Comparison of ENCODE assay signal across 12 cellular contexts in the genomic region with DNA sequence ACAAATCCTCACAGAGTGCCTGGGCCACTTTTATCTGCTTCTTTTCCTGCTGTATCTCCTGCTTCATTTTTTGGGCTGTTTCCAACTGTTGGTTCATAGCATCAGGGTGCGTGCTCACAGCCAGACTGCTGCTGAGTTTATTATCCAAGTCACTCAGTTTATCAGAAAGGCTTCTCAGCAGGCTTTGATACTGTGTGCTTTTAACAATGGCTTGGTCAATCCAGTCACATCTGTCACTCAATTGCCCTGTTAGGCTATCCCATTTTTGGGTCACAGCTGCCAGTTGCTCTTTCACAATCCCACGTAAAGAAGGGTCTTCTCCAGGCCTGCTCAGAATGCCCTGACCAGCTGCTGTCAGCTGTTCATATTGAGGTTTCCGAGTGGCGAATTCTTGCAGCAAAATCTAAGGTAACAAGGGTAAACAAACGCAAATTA.
A peak's percentile ranks its signal among the peaks of the same experiment; 100 is the strongest.
DNase-seq lines count a peak whose midpoint lies in the region; ATAC-seq and TF ChIP-seq lines count a peak whose summit lies in the region.
"Had no signal": no experiment of that assay in that cellular context is flagged by ENCODE, and none has a peak within 500 bp of the region (broad histone marks: within the 10 kb centered on the region; RNA-seq: fewer than 3 reads in every experiment).

No MANE protein-coding gene starts in this region.

- no peak for ATAC-seq in HG03280 (IDR thresholded peaks at IDR 0.05; ENCODE audit: unreplicated experiment)

- CTCF ChIA-PET in HEK293 (lab: Yijun Ruan, JAX), result no interaction called here

- DNase-seq in NCI-H82 treated with DMSO at 0.1 percent for 48 hours (lab: John Stamatoyannopoulos, UW; ENCODE audit: unreplicated experiment) (peak; percentile 65), fibroblast of villous mesenchyme (ENCODE audit: low read depth) (peak; percentile 81), NCI-H2029 (lab: John Stamatoyannopoulos, UW) (no peak)
- no peak for DNase-seq in activated naive CD8-positive, alpha-beta T cell treated with anti-CD3 and anti-CD28 coated beads for 36 hours
- DNase-seq: activated CD4-positive, alpha-beta T cell treated with anti-CD3 and anti-CD28 coated beads, Interleukin-2, amount 10 ng/mL, durations not matched to agents 24 days and 14 days; activated naive CD4-positive, alpha-beta T cell treated with Interleukin-2 at 50 U/mL for 16 hours; effector CD8-positive, alpha-beta T cell had no signal

- H3K9me3 Mint-ChIP-seq in activated naive CD8-positive, alpha-beta T cell treated with anti-CD3 and anti-CD28 coated beads for 36 hours, result no peaks in the 10 kb centered on the region
- H3K9me3 Mint-ChIP-seq: activated CD4-positive, alpha-beta T cell treated with anti-CD3 and anti-CD28 coated beads, Interleukin-2, amount 10 ng/mL, durations not matched to agents 24 days and 14 days had no signal

- H3K27ac ChIP-seq in HEK293 (ENCODE audit: extremely low read depth, low read depth, low read length) (no peak overlapping the region), rectal smooth muscle tissue (ENCODE audit: low read depth, low read length) (peak overlapping the region; percentile 0)
- H3K27ac ChIP-seq: neutrophil, SK-N-MC had no signal

- peaks cover 0 to 3% of the 10 kb centered on the region in 2 experiments; a peak in 2 of 3 replicates for H3K36me3 ChIP-seq in HEK293 (ENCODE audit: control insufficient read depth in 2 of 2, insufficient read depth in 1 of 2, low read length in 2 of 2)
- peaks cover 2% of the 10 kb centered on the region for H3K36me3 ChIP-seq in rectal smooth muscle tissue (ENCODE audit: control insufficient read depth, insufficient read depth, low read length)
- H3K36me3 ChIP-seq: neutrophil had no signal

- no peaks in the 10 kb centered on the region for H3K36me3 Mint-ChIP-seq in activated naive CD8-positive, alpha-beta T cell treated with anti-CD3 and anti-CD28 coated beads for 36 hours

- H3K4me3 ChIP-seq in HEK293 (ENCODE audit: low read depth, low read length) (no peak overlapping the region), fibroblast of villous mesenchyme (ENCODE audit: low read depth, low read length) (no peak overlapping the region), rectal smooth muscle tissue (ENCODE audit: low read length) (no peak overlapping the region)
- H3K4me3 ChIP-seq: SK-N-MC had no signal

- no peak for TF ChIP-seq CTCF in HEK293 (tag by site-specific recombination; IDR thresholded peaks at IDR 0.05)
- no peak for TF ChIP-seq CTCF in fibroblast of villous mesenchyme (IDR thresholded peaks at IDR 0.05; ENCODE audit: insufficient read depth, low read depth, low read length)

- H3K4me3 Mint-ChIP-seq in activated naive CD8-positive, alpha-beta T cell treated with anti-CD3 and anti-CD28 coated beads for 36 hours, result no peak overlapping the region
- H3K4me3 Mint-ChIP-seq: activated CD4-positive, alpha-beta T cell treated with anti-CD3 and anti-CD28 coated beads, Interleukin-2, amount 10 ng/mL, durations not matched to agents 24 days and 14 days had no signal

- H3K9ac ChIP-seq in rectal smooth muscle tissue (ENCODE audit: low read length), result no peak overlapping the region

- H3K4me1 Mint-ChIP-seq in activated naive CD8-positive, alpha-beta T cell treated with anti-CD3 and anti-CD28 coated beads for 36 hours, result peaks cover under 1% of the 10 kb centered on the region
- H3K4me1 Mint-ChIP-seq: activated CD4-positive, alpha-beta T cell treated with anti-CD3 and anti-CD28 coated beads, Interleukin-2, amount 10 ng/mL, durations not matched to agents 24 days and 14 days had no signal

- no peaks in the 10 kb centered on the region for H3K27me3 ChIP-seq in rectal smooth muscle tissue (ENCODE audit: control insufficient read depth, insufficient read depth, low read length)
- H3K27me3 ChIP-seq: neutrophil had no signal

- no peaks in the 10 kb centered on the region for H3K9me3 ChIP-seq in HEK293 (ENCODE audit: control insufficient read depth, insufficient read depth, low read depth, low read length)
- H3K9me3 ChIP-seq: neutrophil had no signal

- no peaks in the 10 kb centered on the region for H3K27me3 Mint-ChIP-seq in activated naive CD8-positive, alpha-beta T cell treated with anti-CD3 and anti-CD28 coated beads for 36 hours

- POLR2A ChIA-PET in HEK293 (lab: Yijun Ruan, JAX), result no interaction called here

- H3K4me1 ChIP-seq in HEK293 (ENCODE audit: control insufficient read depth, insufficient read depth, low read length) (peaks cover 55% of the 10 kb centered on the region), rectal smooth muscle tissue (ENCODE audit: control insufficient read depth, insufficient read depth, low read length) (peaks cover 16% of the 10 kb centered on the region)

- no peak overlapping the region for H3K27ac Mint-ChIP-seq in activated naive CD8-positive, alpha-beta T cell treated with anti-CD3 and anti-CD28 coated beads for 36 hours
- H3K27ac Mint-ChIP-seq: activated CD4-positive, alpha-beta T cell treated with anti-CD3 and anti-CD28 coated beads, Interleukin-2, amount 10 ng/mL, durations not matched to agents 24 days and 14 days had no signal

TF ChIP-seq in HEK293, 187 proteins besides CTCF, POLR2A, EP300 and RAD21 (continues in another document):
- TF ChIP-seq ZNF558 (tag by site-specific recombination; IDR thresholded peaks at IDR 0.05) (no peak), KLF10 (tag by site-specific recombination; IDR thresholded peaks at IDR 0.05) (no peak), GLIS1 (tag by site-specific recombination; IDR thresholded peaks at IDR 0.05) (no peak), ZNF529 (tag by site-specific recombination; IDR thresholded peaks at IDR 0.05; ENCODE audit: insufficient replicate concordance) (no peak), ZNF530 (tag by site-specific recombination; IDR thresholded peaks at IDR 0.05; ENCODE audit: low read depth) (no peak), GLI2 (tag by site-specific recombination; IDR thresholded peaks at IDR 0.05; ENCODE audit: borderline replicate concordance, low read depth) (no peak), ZNF2 (tag by site-specific recombination; IDR thresholded peaks at IDR 0.05) (peak; percentile 50; the same call in 1 of the 2 replicates), ZNF76 (tag by site-specific recombination; IDR thresholded peaks at IDR 0.05; ENCODE audit: borderline replicate concordance, low read depth) (no peak), ZNF121 (tag by site-specific recombination; IDR thresholded peaks at IDR 0.05) (no peak)
- TF ChIP-seq, protein P1, sequence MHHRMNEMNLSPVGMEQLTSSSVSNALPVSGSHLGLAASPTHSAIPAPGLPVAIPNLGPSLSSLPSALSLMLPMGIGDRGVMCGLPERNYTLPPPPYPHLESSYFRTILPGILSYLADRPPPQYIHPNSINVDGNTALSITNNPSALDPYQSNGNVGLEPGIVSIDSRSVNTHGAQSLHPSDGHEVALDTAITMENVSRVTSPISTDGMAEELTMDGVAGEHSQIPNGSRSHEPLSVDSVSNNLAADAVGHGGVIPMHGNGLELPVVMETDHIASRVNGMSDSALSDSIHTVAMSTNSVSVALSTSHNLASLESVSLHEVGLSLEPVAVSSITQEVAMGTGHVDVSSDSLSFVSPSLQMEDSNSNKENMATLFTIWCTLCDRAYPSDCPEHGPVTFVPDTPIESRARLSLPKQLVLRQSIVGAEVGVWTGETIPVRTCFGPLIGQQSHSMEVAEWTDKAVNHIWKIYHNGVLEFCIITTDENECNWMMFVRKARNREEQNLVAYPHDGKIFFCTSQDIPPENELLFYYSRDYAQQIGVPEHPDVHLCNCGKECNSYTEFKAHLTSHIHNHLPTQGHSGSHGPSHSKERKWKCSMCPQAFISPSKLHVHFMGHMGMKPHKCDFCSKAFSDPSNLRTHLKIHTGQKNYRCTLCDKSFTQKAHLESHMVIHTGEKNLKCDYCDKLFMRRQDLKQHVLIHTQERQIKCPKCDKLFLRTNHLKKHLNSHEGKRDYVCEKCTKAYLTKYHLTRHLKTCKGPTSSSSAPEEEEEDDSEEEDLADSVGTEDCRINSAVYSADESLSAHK (tag by site-specific recombination; IDR thresholded peaks at IDR 0.05), result peak; percentile 80
- TF ChIP-seq, protein P2, sequence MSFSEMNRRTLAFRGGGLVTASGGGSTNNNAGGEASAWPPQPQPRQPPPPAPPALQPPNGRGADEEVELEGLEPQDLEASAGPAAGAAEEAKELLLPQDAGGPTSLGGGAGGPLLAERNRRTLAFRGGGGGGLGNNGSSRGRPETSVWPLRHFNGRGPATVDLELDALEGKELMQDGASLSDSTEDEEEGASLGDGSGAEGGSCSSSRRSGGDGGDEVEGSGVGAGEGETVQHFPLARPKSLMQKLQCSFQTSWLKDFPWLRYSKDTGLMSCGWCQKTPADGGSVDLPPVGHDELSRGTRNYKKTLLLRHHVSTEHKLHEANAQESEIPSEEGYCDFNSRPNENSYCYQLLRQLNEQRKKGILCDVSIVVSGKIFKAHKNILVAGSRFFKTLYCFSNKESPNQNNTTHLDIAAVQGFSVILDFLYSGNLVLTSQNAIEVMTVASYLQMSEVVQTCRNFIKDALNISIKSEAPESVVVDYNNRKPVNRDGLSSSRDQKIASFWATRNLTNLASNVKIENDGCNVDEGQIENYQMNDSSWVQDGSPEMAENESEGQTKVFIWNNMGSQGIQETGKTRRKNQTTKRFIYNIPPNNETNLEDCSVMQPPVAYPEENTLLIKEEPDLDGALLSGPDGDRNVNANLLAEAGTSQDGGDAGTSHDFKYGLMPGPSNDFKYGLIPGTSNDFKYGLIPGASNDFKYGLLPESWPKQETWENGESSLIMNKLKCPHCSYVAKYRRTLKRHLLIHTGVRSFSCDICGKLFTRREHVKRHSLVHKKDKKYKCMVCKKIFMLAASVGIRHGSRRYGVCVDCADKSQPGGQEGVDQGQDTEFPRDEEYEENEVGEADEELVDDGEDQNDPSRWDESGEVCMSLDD (tag by site-specific recombination; IDR thresholded peaks at IDR 0.05), result no peak
- TF ChIP-seq, protein P3, sequence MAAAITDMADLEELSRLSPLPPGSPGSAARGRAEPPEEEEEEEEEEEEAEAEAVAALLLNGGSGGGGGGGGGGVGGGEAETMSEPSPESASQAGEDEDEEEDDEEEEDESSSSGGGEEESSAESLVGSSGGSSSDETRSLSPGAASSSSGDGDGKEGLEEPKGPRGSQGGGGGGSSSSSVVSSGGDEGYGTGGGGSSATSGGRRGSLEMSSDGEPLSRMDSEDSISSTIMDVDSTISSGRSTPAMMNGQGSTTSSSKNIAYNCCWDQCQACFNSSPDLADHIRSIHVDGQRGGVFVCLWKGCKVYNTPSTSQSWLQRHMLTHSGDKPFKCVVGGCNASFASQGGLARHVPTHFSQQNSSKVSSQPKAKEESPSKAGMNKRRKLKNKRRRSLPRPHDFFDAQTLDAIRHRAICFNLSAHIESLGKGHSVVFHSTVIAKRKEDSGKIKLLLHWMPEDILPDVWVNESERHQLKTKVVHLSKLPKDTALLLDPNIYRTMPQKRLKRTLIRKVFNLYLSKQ (tag by site-specific recombination; IDR thresholded peaks at IDR 0.05; ENCODE audit: borderline replicate concordance), result no peak

Comparison
In these comparisons a context has a peak if more than half of its experiments do, and no peak if none do; other contexts are left out.
1. DNase-seq: peak in NCI-H82 treated with DMSO at 0.1 percent for 48 hours (single experiment) and fibroblast of villous mesenchyme (single experiment); none in NCI-H2029 (single experiment) and activated naive CD8-positive, alpha-beta T cell treated with anti-CD3 and anti-CD28 coated beads for 36 hours (single experiment).